In genomic region chr1:151346769-151347522, GRCh38 we compare ENCODE assay signal across 1 cellular context.
TF ChIP-seq lines count a peak whose summit lies in the region.

Gene RFX5 (minus strand): TSS chr1:151347252. CDS start chr1:151346320, 932 bp downstream.

TF ChIP-seq in GM12878, 131 proteins besides CTCF, POLR2A, EP300 and RAD21 (continued from another document and continues in another):
- TF ChIP-seq MAX (IDR thresholded peaks at IDR 0.05; ENCODE audit: low read depth, low read length) (peak; percentile 76; the same call in 1 of the 2 replicates), SREBF2 (IDR thresholded peaks at IDR 0.05; ENCODE audit: low read length) (no peak), PML (IDR thresholded peaks at IDR 0.05; ENCODE audit: low read length) (peak; percentile 79), NFXL1 (IDR thresholded peaks at IDR 0.05; ENCODE audit: borderline replicate concordance) (no peak), IKZF1 (conservative IDR thresholded peaks at IDR 0.05) (peak; percentile 61), RELB (IDR thresholded peaks at IDR 0.05; ENCODE audit: low read depth) (peak; percentile 98), SMAD5 (IDR thresholded peaks at IDR 0.05; ENCODE audit: low read depth) (peak; percentile 67; the same call in 1 of the 2 replicates), PAX5 (IDR thresholded peaks at IDR 0.05; ENCODE audit: borderline replicate concordance, low read depth, low read length) (peak; percentile 55; the same call in 1 of the 2 replicates), POLR2AphosphoS5 (IDR thresholded peaks at IDR 0.05; ENCODE audit: low read length) (peak; percentile 85), ZNF207 (IDR thresholded peaks at IDR 0.05; ENCODE audit: borderline replicate concordance) (no peak; the same call in 1 of the 2 replicates), GATAD2B (conservative IDR thresholded peaks at IDR 0.05; ENCODE audit: low read depth) (no peak), EED (IDR thresholded peaks at IDR 0.05; ENCODE audit: low read depth) (peak; percentile 58; the same call in 1 of the 2 replicates), MXI1 (IDR thresholded peaks at IDR 0.05; ENCODE audit: low read depth, low read length) (no peak; the same call in 1 of the 2 replicates), MTA2 (IDR thresholded peaks at IDR 0.05; ENCODE audit: low read depth) (peak; percentile 54; the same call in 1 of the 2 replicates), TAF1 (IDR thresholded peaks at IDR 0.05; ENCODE audit: borderline replicate concordance, low read depth, low read length) (peak; percentile 59; the same call in 1 of the 2 replicates), YY1 (IDR thresholded peaks at IDR 0.05; ENCODE audit: low read depth, low read length) (peak; percentile 67), RFX5 (IDR thresholded peaks at IDR 0.05; ENCODE audit: low read depth, low read length) (peak; percentile 99), SUPT20H (IDR thresholded peaks at IDR 0.05; ENCODE audit: borderline replicate concordance, control insufficient read depth, low read depth, low read length) (no peak), TARDBP (IDR thresholded peaks at IDR 0.05; ENCODE audit: borderline replicate concordance) (peak; percentile 81; the same call in 1 of the 2 replicates), FOXM1 (IDR thresholded peaks at IDR 0.05; ENCODE audit: low read depth, low read length) (peak; percentile 21; the same call in 1 of the 2 replicates), ZNF687 (IDR thresholded peaks at IDR 0.05) (peak; percentile 45; the same call in 1 of the 2 replicates), EZH2 (IDR thresholded peaks at IDR 0.05; ENCODE audit: borderline replicate concordance, control insufficient read depth, low read depth, low read length) (no peak), SIX5 (IDR thresholded peaks at IDR 0.05; ENCODE audit: low read depth, low read length, severe bottlenecking) (peak; percentile 36), ATF2 (IDR thresholded peaks at IDR 0.05; ENCODE audit: low read length) (peak; percentile 64), LARP7 (IDR thresholded peaks at IDR 0.05) (no peak), HDGF (IDR thresholded peaks at IDR 0.05) (peak; percentile 41; the same call in 1 of the 2 replicates), FOS (IDR thresholded peaks at IDR 0.05; ENCODE audit: borderline replicate concordance, extremely low read depth, insufficient read length) (peak; percentile 32), WRNIP1 (IDR thresholded peaks at IDR 0.05; ENCODE audit: borderline replicate concordance, low read depth, low read length) (0 out of 2 replicates have a peak, but pooled peaks have one; percentile 14), DPF2 (IDR thresholded peaks at IDR 0.05) (0 out of 2 replicates have a peak, but pooled peaks have one; percentile 30), MEF2A (IDR thresholded peaks at IDR 0.05; ENCODE audit: insufficient read depth, low read depth, low read length) (peak; percentile 51; the same call in 1 of the 2 replicates), POLR2AphosphoS2 (IDR thresholded peaks at IDR 0.05; ENCODE audit: low read depth, low read length) (peak; percentile 69; the same call in 1 of the 2 replicates), BACH1 (IDR thresholded peaks at IDR 0.05; ENCODE audit: borderline replicate concordance) (peak; percentile 41; the same call in 1 of the 2 replicates), IRF3 (IDR thresholded peaks at IDR 0.05) (peak; percentile 63; the same call in 1 of the 2 replicates), SKIL (IDR thresholded peaks at IDR 0.05; ENCODE audit: low read depth, poor library complexity, severe bottlenecking) (no peak), EGR1 (IDR thresholded peaks at IDR 0.05; ENCODE audit: borderline replicate concordance in 1 of 2, low read depth in 2 of 2, low read length in 2 of 2) (peak in 1 of 2 experiments; percentile 75; a peak in 2 of 3 replicates)
- TF ChIP-seq, protein P1, sequence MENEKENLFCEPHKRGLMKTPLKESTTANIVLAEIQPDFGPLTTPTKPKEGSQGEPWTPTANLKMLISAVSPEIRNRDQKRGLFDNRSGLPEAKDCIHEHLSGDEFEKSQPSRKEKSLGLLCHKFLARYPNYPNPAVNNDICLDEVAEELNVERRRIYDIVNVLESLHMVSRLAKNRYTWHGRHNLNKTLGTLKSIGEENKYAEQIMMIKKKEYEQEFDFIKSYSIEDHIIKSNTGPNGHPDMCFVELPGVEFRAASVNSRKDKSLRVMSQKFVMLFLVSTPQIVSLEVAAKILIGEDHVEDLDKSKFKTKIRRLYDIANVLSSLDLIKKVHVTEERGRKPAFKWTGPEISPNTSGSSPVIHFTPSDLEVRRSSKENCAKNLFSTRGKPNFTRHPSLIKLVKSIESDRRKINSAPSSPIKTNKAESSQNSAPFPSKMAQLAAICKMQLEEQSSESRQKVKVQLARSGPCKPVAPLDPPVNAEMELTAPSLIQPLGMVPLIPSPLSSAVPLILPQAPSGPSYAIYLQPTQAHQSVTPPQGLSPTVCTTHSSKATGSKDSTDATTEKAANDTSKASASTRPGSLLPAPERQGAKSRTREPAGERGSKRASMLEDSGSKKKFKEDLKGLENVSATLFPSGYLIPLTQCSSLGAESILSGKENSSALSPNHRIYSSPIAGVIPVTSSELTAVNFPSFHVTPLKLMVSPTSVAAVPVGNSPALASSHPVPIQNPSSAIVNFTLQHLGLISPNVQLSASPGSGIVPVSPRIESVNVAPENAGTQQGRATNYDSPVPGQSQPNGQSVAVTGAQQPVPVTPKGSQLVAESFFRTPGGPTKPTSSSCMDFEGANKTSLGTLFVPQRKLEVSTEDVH (IDR thresholded peaks at IDR 0.05; ENCODE audit: low read depth, partially characterized antibody): peak; percentile 56
- TF ChIP-seq, protein P2, sequence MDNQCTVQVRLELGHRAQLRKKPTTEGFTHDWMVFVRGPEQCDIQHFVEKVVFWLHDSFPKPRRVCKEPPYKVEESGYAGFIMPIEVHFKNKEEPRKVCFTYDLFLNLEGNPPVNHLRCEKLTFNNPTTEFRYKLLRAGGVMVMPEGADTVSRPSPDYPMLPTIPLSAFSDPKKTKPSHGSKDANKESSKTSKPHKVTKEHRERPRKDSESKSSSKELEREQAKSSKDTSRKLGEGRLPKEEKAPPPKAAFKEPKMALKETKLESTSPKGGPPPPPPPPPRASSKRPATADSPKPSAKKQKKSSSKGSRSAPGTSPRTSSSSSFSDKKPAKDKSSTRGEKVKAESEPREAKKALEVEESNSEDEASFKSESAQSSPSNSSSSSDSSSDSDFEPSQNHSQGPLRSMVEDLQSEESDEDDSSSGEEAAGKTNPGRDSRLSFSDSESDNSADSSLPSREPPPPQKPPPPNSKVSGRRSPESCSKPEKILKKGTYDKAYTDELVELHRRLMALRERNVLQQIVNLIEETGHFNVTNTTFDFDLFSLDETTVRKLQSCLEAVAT (IDR thresholded peaks at IDR 0.05): peak; percentile 91
- TF ChIP-seq, protein P3, sequence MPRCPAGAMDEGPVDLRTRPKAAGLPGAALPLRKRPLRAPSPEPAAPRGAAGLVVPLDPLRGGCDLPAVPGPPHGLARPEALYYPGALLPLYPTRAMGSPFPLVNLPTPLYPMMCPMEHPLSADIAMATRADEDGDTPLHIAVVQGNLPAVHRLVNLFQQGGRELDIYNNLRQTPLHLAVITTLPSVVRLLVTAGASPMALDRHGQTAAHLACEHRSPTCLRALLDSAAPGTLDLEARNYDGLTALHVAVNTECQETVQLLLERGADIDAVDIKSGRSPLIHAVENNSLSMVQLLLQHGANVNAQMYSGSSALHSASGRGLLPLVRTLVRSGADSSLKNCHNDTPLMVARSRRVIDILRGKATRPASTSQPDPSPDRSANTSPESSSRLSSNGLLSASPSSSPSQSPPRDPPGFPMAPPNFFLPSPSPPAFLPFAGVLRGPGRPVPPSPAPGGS (IDR thresholded peaks at IDR 0.05; ENCODE audit: borderline replicate concordance, insufficient read depth, low read depth, low read length, poor library complexity, severe bottlenecking): peak; percentile 14
